ENCODE assay signal across 8 cellular contexts in genomic region chr2:218322756-218323525, GRCh38. TPM values are rescaled to one million over a fixed set of nuclear protein-coding genes. Genes with fewer than 3 reads are reported as not detected.
A peak's percentile ranks its signal among the peaks of the same experiment; 100 is the strongest.
DNase-seq lines count a peak whose midpoint lies in the region; ATAC-seq and TF ChIP-seq lines count a peak whose summit lies in the region.

No MANE protein-coding gene starts in this region.

- H3K27me3 Mint-ChIP-seq in activated CD4-positive, alpha-beta T cell treated with anti-CD3 and anti-CD28 coated beads for 36 hours = peaks cover 7% of the 10 kb centered on the region

- ATAC-seq in GM18868 (IDR thresholded peaks at IDR 0.05; ENCODE audit: unreplicated experiment) = peak; percentile 80
- peak; percentile 63 for ATAC-seq in HG03108 (IDR thresholded peaks at IDR 0.05; ENCODE audit: unreplicated experiment)
- ATAC-seq in activated CD4-positive, alpha-beta T cell treated with anti-CD3 and anti-CD28 coated beads for 36 hours = peak; percentile 78

- no peak for TF ChIP-seq CTCF in AG04449 (IDR thresholded peaks at IDR 0.05; ENCODE audit: insufficient read depth, low read length, missing control alignments)
- no peak for TF ChIP-seq CTCF in liver (IDR thresholded peaks at IDR 0.05; ENCODE audit: low read depth, low read length, missing input control)

- H3K36me3 Mint-ChIP-seq in activated CD4-positive, alpha-beta T cell treated with anti-CD3 and anti-CD28 coated beads for 36 hours (ENCODE audit: low read depth) = no peaks in the 10 kb centered on the region

- no peaks in the 10 kb centered on the region for H3K36me3 ChIP-seq in liver (ENCODE audit: control insufficient read depth in 4 of 4, insufficient read depth in 3 of 4, low read depth in 1 of 4, low read length in 3 of 4)

- POLR2A ChIA-PET in AG04449 (lab: Yijun Ruan, JAX) = interaction anchor here (0.9 kb wide), 1 partner anchor 48 kb away, joined by 3 read pairs; no protein-coding TSS in a partner anchor
- POLR2A ChIA-PET in activated CD4-positive, alpha-beta T cell treated with anti-CD3 and anti-CD28 coated beads for 36 hours (lab: Charles Lee) = interaction anchor here (1.4 kb wide), 1 partner anchor 84 kb away, joined by 3 read pairs; no protein-coding TSS in a partner anchor

- peak overlapping the region; percentile 86 to 89 for H3K27ac ChIP-seq in liver (ENCODE audit: low read depth in 1 of 2, low read length in 2 of 2)

- peak overlapping the region; percentile 69 for H3K4me3 Mint-ChIP-seq in activated CD4-positive, alpha-beta T cell treated with anti-CD3 and anti-CD28 coated beads for 36 hours

- H3K27ac Mint-ChIP-seq in activated CD4-positive, alpha-beta T cell treated with anti-CD3 and anti-CD28 coated beads for 36 hours = no peak overlapping the region

- DNase-seq in AG04449 (ENCODE audit: low read depth, low spot score) (no peak), NCI-H2227 treated with DMSO at 0.1 percent for 48 hours (lab: John Stamatoyannopoulos, UW) (peak; percentile 93), dermis blood vessel endothelial cell (peak; percentile 97)
- peak; percentile 55 for DNase-seq in activated CD4-positive, alpha-beta T cell treated with anti-CD3 and anti-CD28 coated beads for 36 hours
- peak; percentile 22 to 31 for DNase-seq in stimulated activated CD4-positive, alpha-beta T cell treated with anti-CD3 and anti-CD28 coated beads, Interleukin-2, amount 100 ng/mL, for 48 hours

- CTCF ChIA-PET in AG04449 (lab: Yijun Ruan, JAX) = interaction anchor here (0.9 to 4.5 kb wide), 6 partner anchors 16 to 34 kb away, joined by 3 to 22 read pairs (median 6); partner anchors contain the start of genes CATIP and TMBIM1
- CTCF ChIA-PET in activated CD4-positive, alpha-beta T cell treated with anti-CD3 and anti-CD28 coated beads for 36 hours (lab: Charles Lee) = interaction anchor here (0.5 to 1.7 kb wide), 2 partner anchors 24 to 699 kb away, joined by 3 to 8 read pairs; no protein-coding TSS in a partner anchor

- intact Hi-C loops in activated CD4-positive, alpha-beta T cell treated with anti-CD3 and anti-CD28 coated beads for 36 hours (cut with DNase I, micrococcal nuclease) = no loop called here

- under 1% methylated on average over 69 of the region's 69 CpGs for WGBS in liver

- H3K9me3 ChIP-seq in liver (ENCODE audit: control insufficient read depth in 4 of 4, low read length in 3 of 4) = no peaks in the 10 kb centered on the region

- H3K4me3 ChIP-seq in AG04449 (ENCODE audit: low read depth, low read length) (peak overlapping the region; percentile 65), liver (ENCODE audit: low read depth in 1 of 3, low read length in 3 of 3) (peak overlapping the region; percentile 63 to 86 (median 77))

- no peaks in the 10 kb centered on the region for H3K9me3 Mint-ChIP-seq in activated CD4-positive, alpha-beta T cell treated with anti-CD3 and anti-CD28 coated beads for 36 hours (ENCODE audit: low read depth)

- peaks cover 12 to 39% (median 26%) of the 10 kb centered on the region in 4 donors for H3K4me1 ChIP-seq in liver (ENCODE audit: control insufficient read depth in 4 of 4, insufficient read depth in 4 of 4, low read length in 3 of 4)

- peak overlapping the region in 1 of 2 donors; percentile 50 for H3K9ac ChIP-seq in liver (ENCODE audit: low read depth in 1 of 2, low read length in 2 of 2)

- H3K4me1 Mint-ChIP-seq in activated CD4-positive, alpha-beta T cell treated with anti-CD3 and anti-CD28 coated beads for 36 hours = peaks cover 39% of the 10 kb centered on the region

- H3K27me3 ChIP-seq in liver (ENCODE audit: control insufficient read depth in 4 of 4, insufficient read depth in 4 of 4, low read length in 3 of 4) = no peaks in the 10 kb centered on the region

- peak in 1 of 2 donors; percentile 34 for TF ChIP-seq RAD21 in liver (IDR thresholded peaks at IDR 0.05)

TF ChIP-seq in liver, 16 proteins besides CTCF, POLR2A, EP300 and RAD21:
- TF ChIP-seq HNF4A (conservative IDR thresholded peaks at IDR 0.05) (peak; percentile 75 to 86), ZBTB33 (IDR thresholded peaks at IDR 0.05) (peak; percentile 46), EGR1 (IDR thresholded peaks at IDR 0.05; ENCODE audit: low read depth in 2 of 2) (peak; percentile 70 to 73), SP1 (IDR thresholded peaks at IDR 0.05) (peak; percentile 92), MAX (IDR thresholded peaks at IDR 0.05) (peak; percentile 38), ATF3 (IDR thresholded peaks at IDR 0.05) (peak; percentile 33), YY1 (IDR thresholded peaks at IDR 0.05) (peak; percentile 82), JUND (IDR thresholded peaks at IDR 0.05) (peak in 1 of 2 donors; percentile 67), TAF1 (conservative IDR thresholded peaks at IDR 0.05) (peak; percentile 42), HNF4G (IDR thresholded peaks at IDR 0.05) (peak; percentile 52), REST (IDR thresholded peaks at IDR 0.05) (peak; percentile 63), FOXA1 (IDR thresholded peaks at IDR 0.05) (no peak), FOXA2 (IDR thresholded peaks at IDR 0.05) (no peak), GABPA (IDR thresholded peaks at IDR 0.05 in 1 of 2, conservative IDR thresholded peaks at IDR 0.05 in 1 of 2) (no peak), RXRA (IDR thresholded peaks at IDR 0.05) (peak; percentile 76 to 87), NR2F2 (IDR thresholded peaks at IDR 0.05) (peak; percentile 97)
TF ChIP-seq in liver: peak in this region for 13.

RNA-seq across cellular contexts. Expression of gene TMBIM1, which starts 30.6 kb away (rescaled TPM):
- 10 to 100 TPM; 51.1 to 54.0 TPM for total RNA-seq in activated CD4-positive, alpha-beta T cell treated with anti-CD3 and anti-CD28 coated beads for 36 hours
- total RNA-seq in dermis blood vessel endothelial cell = 134 and 157 TPM in 2 replicates
- total RNA-seq in liver = 100 to 1,000 TPM; 122 to 133 TPM
- 100 to 1,000 TPM in 1 of 2 donors, 10 to 100 TPM in 1; 61.8 to 106 TPM for polyA plus RNA-seq in liver

RNA-seq across cellular contexts. Expression of gene CATIP, which starts 33.7 kb away (rescaled TPM):
- not detected for total RNA-seq in activated CD4-positive, alpha-beta T cell treated with anti-CD3 and anti-CD28 coated beads for 36 hours
- total RNA-seq in dermis blood vessel endothelial cell = 0.17 TPM in 1 of 2 replicates, not detected in the other
- total RNA-seq in liver = not detected
- polyA plus RNA-seq in liver = under 1 TPM; 0.05 to 0.35 TPM

RNA-seq across cellular contexts. Expression of gene PNKD, which starts 52.6 kb away (rescaled TPM):
- 10 to 100 TPM; 17.8 to 18.5 TPM for total RNA-seq in activated CD4-positive, alpha-beta T cell treated with anti-CD3 and anti-CD28 coated beads for 36 hours
- total RNA-seq in dermis blood vessel endothelial cell = 26.5 and 50.2 TPM in 2 replicates
- total RNA-seq in liver = 10 to 100 TPM; 28.5 to 68.6 TPM
- 100 to 1,000 TPM; 121 to 161 TPM for polyA plus RNA-seq in liver

RNA-seq across cellular contexts. Expression of gene AAMP, which starts 53.0 kb away (rescaled TPM):
- total RNA-seq in activated CD4-positive, alpha-beta T cell treated with anti-CD3 and anti-CD28 coated beads for 36 hours = 10 to 100 TPM; 49.7 to 72.2 TPM
- total RNA-seq in dermis blood vessel endothelial cell = 162 and 185 TPM in 2 replicates
- 100 to 1,000 TPM in 1 of 2 donors, 10 to 100 TPM in 1; 79.9 to 116 TPM for total RNA-seq in liver
- polyA plus RNA-seq in liver = 10 to 100 TPM; 63.6 to 69.2 TPM

RNA-seq across cellular contexts. Expression of gene SLC11A1, which starts 59.1 kb away (rescaled TPM):
- under 1 TPM; 0.05 to 0.09 TPM for total RNA-seq in activated CD4-positive, alpha-beta T cell treated with anti-CD3 and anti-CD28 coated beads for 36 hours
- under 0.01 and 0.05 TPM in 2 replicates for total RNA-seq in dermis blood vessel endothelial cell
- 10 to 100 TPM in 1 of 2 donors, 1 to 10 TPM in 1; 1.4 to 23.0 TPM for total RNA-seq in liver
- polyA plus RNA-seq in liver = 1 to 10 TPM; 2.7 to 3.8 TPM
